Comparison of ENCODE assay signal across 21 cellular contexts in the genomic region with DNA sequence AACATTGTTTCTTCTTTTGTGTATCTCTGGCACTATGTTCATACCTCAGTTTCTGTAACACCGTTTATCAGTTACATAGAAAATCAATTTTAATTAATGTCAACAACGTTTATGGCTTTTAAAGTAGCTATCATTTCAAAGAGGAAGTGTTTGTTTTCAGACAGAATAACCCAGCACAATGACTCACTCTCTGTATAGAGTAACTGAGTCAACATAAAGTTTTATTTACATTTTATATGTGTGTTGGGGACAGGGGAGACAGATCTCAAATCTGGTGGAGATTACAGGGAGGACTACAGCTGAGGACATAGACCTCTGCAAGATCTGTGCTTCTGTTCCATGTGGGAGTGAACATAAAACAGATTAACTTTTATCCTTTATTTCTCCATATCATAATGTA.
DNase-seq lines count a peak whose midpoint lies in the region; ATAC-seq and TF ChIP-seq lines count a peak whose summit lies in the region.
"Had no signal": no experiment of that assay in that cellular context is flagged by ENCODE, and none has a peak within 500 bp of the region (broad histone marks: within the 10 kb centered on the region; RNA-seq: fewer than 3 reads in every experiment).

No MANE protein-coding gene starts in this region.

- H3K9me2 ChIP-seq in SK-N-SH = no peaks in the 10 kb centered on the region; the same call in 1 of the 2 replicates

- TF ChIP-seq RAD21 in SK-N-SH (IDR thresholded peaks at IDR 0.05; ENCODE audit: low read length) = no peak

- TF ChIP-seq CTCF in SK-N-SH (IDR thresholded peaks at IDR 0.05) = no peak
- no peak for TF ChIP-seq CTCF in Panc1 (IDR thresholded peaks at IDR 0.05)

- H3K36me3 ChIP-seq in SK-N-SH (replicated peaks in 1 of 2; ENCODE audit: control insufficient read depth in 1 of 2, insufficient read depth in 2 of 2, low read length in 1 of 2) (no peaks in the 10 kb centered on the region), Panc1 (ENCODE audit: control insufficient read depth, insufficient read depth, low read length) (no peaks in the 10 kb centered on the region)
- H3K36me3 ChIP-seq: right lobe of liver, SJSA1 had no signal

- no peak overlapping the region for H3K4me3 ChIP-seq in SK-N-SH (ENCODE audit: low read depth in 2 of 2, low read length in 1 of 2)
- H3K4me3 ChIP-seq in Panc1 (ENCODE audit: low read depth in 2 of 2, low read length in 2 of 2) = no peak overlapping the region
- H3K4me3 ChIP-seq: mucosa of descending colon, right lobe of liver, SJSA1 had no signal

- ATAC-seq in SK-N-SH treated with all-trans-retinoic acid at 6 μM for 48 hours (no peak), Panc1 (peak; percentile 72; the same call in 1 of the 2 replicates), HG03457 (IDR thresholded peaks at IDR 0.05; ENCODE audit: unreplicated experiment) (no peak)
- ATAC-seq: esophagus mucosa, left ventricle myocardium superior, mucosa of descending colon, right lobe of liver had no signal

- no peak overlapping the region for H3K4me2 ChIP-seq in SK-N-SH

- H3K9me3 ChIP-seq in SK-N-SH (no peaks in the 10 kb centered on the region), Panc1 (ENCODE audit: control insufficient read depth, insufficient read depth, low read depth, low read length) (no peaks in the 10 kb centered on the region)
- H3K9me3 ChIP-seq: right lobe of liver, SJSA1 had no signal

- no peak for TF ChIP-seq EP300 in SK-N-SH (IDR thresholded peaks at IDR 0.05; ENCODE audit: borderline replicate concordance in 1 of 2, low read depth in 1 of 2, low read length in 1 of 2)

- in situ Hi-C loops in Panc1 (cut with HindIII; ENCODE audit: low pct_unique_long_range_greater_than_20kb, low sequenced_read_pairs) = no loop called here

- CTCF ChIA-PET in SK-N-SH (lab: Yijun Ruan, JAX) = interaction anchor here (1.0 kb wide), 1 partner anchor 45 kb away, joined by 3 read pairs; no protein-coding TSS in a partner anchor
- CTCF ChIA-PET in Panc1 (lab: Charles Lee) = no interaction called here

- 52% methylated on average over 2 of the region's 2 CpGs for WGBS in SK-N-SH (ENCODE audit: low lambda C conversion rate)

- no peak overlapping the region for H3K9ac ChIP-seq in SK-N-SH

- H3K4me1 ChIP-seq in SK-N-SH (ENCODE audit: control insufficient read depth in 1 of 2, insufficient read depth in 2 of 2, low read depth in 1 of 2, low read length in 1 of 2) (no peaks in the 10 kb centered on the region), Panc1 (ENCODE audit: control insufficient read depth, insufficient read depth, low read length) (no peaks in the 10 kb centered on the region)
- H3K4me1 ChIP-seq: right lobe of liver, SJSA1 had no signal

- 0 out of 2 replicates have a peak overlapping the region, but pooled peaks have one; percentile 37 for H2AFZ ChIP-seq in SK-N-SH (ENCODE audit: low read depth)

- no peaks in the 10 kb centered on the region for H3K79me2 ChIP-seq in SK-N-SH (ENCODE audit: insufficient read depth)

- no peaks in the 10 kb centered on the region for H4K20me1 ChIP-seq in SK-N-SH (ENCODE audit: insufficient read depth)

- H3K27me3 ChIP-seq in SK-N-SH (ENCODE audit: insufficient read depth) = no peaks in the 10 kb centered on the region
- H3K27me3 ChIP-seq in Panc1 (ENCODE audit: control insufficient read depth, insufficient read depth, low read length) = no peaks in the 10 kb centered on the region
- H3K27me3 ChIP-seq: right lobe of liver, SJSA1 had no signal

- intact Hi-C loops in Panc1 (cut with micrococcal nuclease; ENCODE audit: unreplicated experiment) = no loop called here

- POLR2A ChIA-PET in SK-N-SH (lab: Yijun Ruan, JAX) = no interaction called here
- POLR2A ChIA-PET in Panc1 (lab: Charles Lee) = no interaction called here

- BruUV-seq in Panc1 (replicated peaks; lab: Mats Ljungman, UMichigan) = no TSS peak

- no peak for DNase-seq in SK-N-SH
- peak; percentile 61 for DNase-seq in NCI-H146 treated with DMSO at 0.1 percent for 48 hours (lab: John Stamatoyannopoulos, UW; ENCODE audit: unreplicated experiment)
- DNase-seq in Panc1 (ENCODE audit: low read depth, low spot score) = no peak
- DNase-seq in central memory CD4-positive, alpha-beta T cell = no peak
- DNase-seq in DMS 273 (lab: John Stamatoyannopoulos, UW; ENCODE audit: unreplicated experiment) = no peak
- DNase-seq in middle frontal gyrus (ENCODE audit: extremely low spot score, low spot score) = no peak
- DNase-seq: activated naive CD8-positive, alpha-beta T cell treated with anti-CD3 and anti-CD28 coated beads for 36 hours; cerebellar nuclear complex; hippocampal formation; left ventricle myocardium superior; MM.1S; mucosa of descending colon; NCI-H187 treated with DMSO at 0.1 percent for 48 hours; right lobe of liver; stimulated activated CD4-positive, alpha-beta T cell treated with anti-CD3 and anti-CD28 coated beads, Interleukin-15, amount 100 ng/mL, for 24 hours; T-helper 2 cell had no signal

- H3K27ac ChIP-seq in SK-N-SH (ENCODE audit: low read depth in 2 of 2, low read length in 1 of 2) = no peak overlapping the region
- no peak overlapping the region for H3K27ac ChIP-seq in Panc1 (ENCODE audit: low read length)
- H3K27ac ChIP-seq: HL-60, right lobe of liver, SJSA1 had no signal

- H3F3A ChIP-seq in SK-N-SH (replicated peaks; ENCODE audit: insufficient read depth) = no peaks in the 10 kb centered on the region

TF ChIP-seq in SK-N-SH, 30 proteins besides CTCF, POLR2A, EP300 and RAD21 (continues in another document):
- TF ChIP-seq GATA2 (CRISPR knock-in tag; IDR thresholded peaks at IDR 0.05) (no peak), SIN3A (IDR thresholded peaks at IDR 0.05; ENCODE audit: borderline replicate concordance, low read depth, low read length) (no peak), GABPA (IDR thresholded peaks at IDR 0.05; ENCODE audit: low read depth) (no peak), EZH2phosphoT487 (IDR thresholded peaks at IDR 0.05; ENCODE audit: borderline replicate concordance, low read depth) (no peak), ELF1 (IDR thresholded peaks at IDR 0.05) (no peak), NRF1 (IDR thresholded peaks at IDR 0.05; ENCODE audit: low read depth, low read length) (no peak), FOSL2 (IDR thresholded peaks at IDR 0.05; ENCODE audit: borderline replicate concordance, low read depth) (no peak), POLR2AphosphoS5 (IDR thresholded peaks at IDR 0.05; ENCODE audit: low read depth, low read length) (no peak), TCF12 (IDR thresholded peaks at IDR 0.05) (no peak), SMC3 (IDR thresholded peaks at IDR 0.05; ENCODE audit: low read depth, low read length) (no peak), YY1 (IDR thresholded peaks at IDR 0.05; ENCODE audit: low read depth) (no peak)
- TF ChIP-seq, protein P1, sequence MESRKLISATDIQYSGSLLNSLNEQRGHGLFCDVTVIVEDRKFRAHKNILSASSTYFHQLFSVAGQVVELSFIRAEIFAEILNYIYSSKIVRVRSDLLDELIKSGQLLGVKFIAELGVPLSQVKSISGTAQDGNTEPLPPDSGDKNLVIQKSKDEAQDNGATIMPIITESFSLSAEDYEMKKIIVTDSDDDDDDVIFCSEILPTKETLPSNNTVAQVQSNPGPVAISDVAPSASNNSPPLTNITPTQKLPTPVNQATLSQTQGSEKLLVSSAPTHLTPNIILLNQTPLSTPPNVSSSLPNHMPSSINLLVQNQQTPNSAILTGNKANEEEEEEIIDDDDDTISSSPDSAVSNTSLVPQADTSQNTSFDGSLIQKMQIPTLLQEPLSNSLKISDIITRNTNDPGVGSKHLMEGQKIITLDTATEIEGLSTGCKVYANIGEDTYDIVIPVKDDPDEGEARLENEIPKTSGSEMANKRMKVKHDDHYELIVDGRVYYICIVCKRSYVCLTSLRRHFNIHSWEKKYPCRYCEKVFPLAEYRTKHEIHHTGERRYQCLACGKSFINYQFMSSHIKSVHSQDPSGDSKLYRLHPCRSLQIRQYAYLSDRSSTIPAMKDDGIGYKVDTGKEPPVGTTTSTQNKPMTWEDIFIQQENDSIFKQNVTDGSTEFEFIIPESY (IDR thresholded peaks at IDR 0.05; ENCODE audit: borderline replicate concordance, low read depth) = no peak

TF ChIP-seq in SK-N-SH treated with all-trans-retinoic acid at 6 μM for 48 hours, 23 proteins besides CTCF, POLR2A, EP300 and RAD21 (continues in another document):
- TF ChIP-seq, protein P2, sequence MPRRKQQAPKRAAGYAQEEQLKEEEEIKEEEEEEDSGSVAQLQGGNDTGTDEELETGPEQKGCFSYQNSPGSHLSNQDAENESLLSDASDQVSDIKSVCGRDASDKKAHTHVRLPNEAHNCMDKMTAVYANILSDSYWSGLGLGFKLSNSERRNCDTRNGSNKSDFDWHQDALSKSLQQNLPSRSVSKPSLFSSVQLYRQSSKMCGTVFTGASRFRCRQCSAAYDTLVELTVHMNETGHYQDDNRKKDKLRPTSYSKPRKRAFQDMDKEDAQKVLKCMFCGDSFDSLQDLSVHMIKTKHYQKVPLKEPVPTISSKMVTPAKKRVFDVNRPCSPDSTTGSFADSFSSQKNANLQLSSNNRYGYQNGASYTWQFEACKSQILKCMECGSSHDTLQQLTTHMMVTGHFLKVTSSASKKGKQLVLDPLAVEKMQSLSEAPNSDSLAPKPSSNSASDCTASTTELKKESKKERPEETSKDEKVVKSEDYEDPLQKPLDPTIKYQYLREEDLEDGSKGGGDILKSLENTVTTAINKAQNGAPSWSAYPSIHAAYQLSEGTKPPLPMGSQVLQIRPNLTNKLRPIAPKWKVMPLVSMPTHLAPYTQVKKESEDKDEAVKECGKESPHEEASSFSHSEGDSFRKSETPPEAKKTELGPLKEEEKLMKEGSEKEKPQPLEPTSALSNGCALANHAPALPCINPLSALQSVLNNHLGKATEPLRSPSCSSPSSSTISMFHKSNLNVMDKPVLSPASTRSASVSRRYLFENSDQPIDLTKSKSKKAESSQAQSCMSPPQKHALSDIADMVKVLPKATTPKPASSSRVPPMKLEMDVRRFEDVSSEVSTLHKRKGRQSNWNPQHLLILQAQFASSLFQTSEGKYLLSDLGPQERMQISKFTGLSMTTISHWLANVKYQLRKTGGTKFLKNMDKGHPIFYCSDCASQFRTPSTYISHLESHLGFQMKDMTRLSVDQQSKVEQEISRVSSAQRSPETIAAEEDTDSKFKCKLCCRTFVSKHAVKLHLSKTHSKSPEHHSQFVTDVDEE (CRISPR knock-in tag; IDR thresholded peaks at IDR 0.05) = no peak
- TF ChIP-seq TOX (CRISPR knock-in tag; IDR thresholded peaks at IDR 0.05; ENCODE audit: borderline replicate concordance) (no peak), ZNF70 (CRISPR knock-in tag; IDR thresholded peaks at IDR 0.05) (no peak), GLIS3 (CRISPR knock-in tag; IDR thresholded peaks at IDR 0.05) (no peak), ZC3H10 (CRISPR knock-in tag; IDR thresholded peaks at IDR 0.05) (no peak), ZFP3 (CRISPR knock-in tag; IDR thresholded peaks at IDR 0.05) (no peak)
